1 cellular context compared by ENCODE assay signal in the genomic region with DNA sequence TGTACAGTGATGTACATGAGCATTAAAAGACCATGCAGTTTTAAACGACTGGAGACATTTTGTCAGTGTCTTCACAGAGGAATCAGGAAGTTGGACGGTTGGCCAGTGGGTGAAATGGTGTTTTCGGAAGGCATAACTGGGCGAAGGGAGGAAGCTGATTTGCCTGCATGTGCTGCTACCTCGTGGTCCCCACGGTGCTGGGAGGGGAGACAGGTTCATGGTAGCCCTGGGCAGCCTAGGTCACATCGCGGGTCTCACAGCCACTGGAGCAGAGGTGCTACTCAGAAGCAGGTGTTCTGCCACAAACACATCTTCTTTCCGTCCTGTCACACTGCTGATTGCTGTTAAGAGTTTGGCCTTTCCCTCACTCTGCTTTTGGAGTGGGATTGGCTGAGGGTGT.
TF ChIP-seq lines count a peak whose summit lies in the region.

No MANE protein-coding gene starts in this region.

TF ChIP-seq in HepG2, 621 proteins besides CTCF, POLR2A, EP300 and RAD21 (continued from another document):
- TF ChIP-seq SRSF4 (IDR thresholded peaks at IDR 0.05; ENCODE audit: low read depth, low read length, poor library complexity, severe bottlenecking) (no peak), IKZF5 (CRISPR knock-in tag; IDR thresholded peaks at IDR 0.05) (no peak), ZNF609 (CRISPR knock-in tag; IDR thresholded peaks at IDR 0.05; ENCODE audit: borderline replicate concordance) (no peak), ZFP36 (IDR thresholded peaks at IDR 0.05; ENCODE audit: borderline replicate concordance, low read depth, low read length, partially characterized antibody) (no peak)
TF ChIP-seq in HepG2: peak in this region for 0.
